In the genomic region with DNA sequence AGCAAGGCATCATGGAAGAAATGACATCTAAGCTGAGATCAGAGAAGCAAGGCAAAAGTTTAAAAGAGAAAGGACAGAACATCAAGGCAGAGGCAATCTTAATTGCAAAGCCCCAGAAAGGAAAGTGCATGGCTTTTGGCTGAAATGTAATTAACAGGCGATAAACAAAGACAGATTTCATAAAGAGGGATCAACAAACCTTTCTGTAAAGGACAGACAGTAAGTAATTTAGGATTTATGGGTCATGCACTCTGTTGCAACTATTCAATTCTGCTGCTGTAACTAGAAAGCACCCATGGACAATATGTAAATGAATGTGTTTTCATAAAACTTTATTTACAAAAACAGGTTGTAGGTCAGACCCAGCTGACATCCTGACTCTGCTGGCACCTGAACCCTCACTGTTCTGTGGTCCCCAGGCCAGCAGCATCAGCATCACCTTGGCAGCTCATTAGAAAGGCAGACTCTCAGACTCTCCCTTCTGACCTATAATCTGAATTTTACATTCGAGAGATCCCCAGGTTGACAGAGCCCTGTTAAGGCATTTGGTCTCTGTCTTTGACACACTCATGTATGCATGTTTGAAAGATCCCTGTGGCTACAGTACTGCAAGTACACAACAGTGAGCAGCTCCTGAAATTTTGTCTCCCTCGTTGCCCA, we compare ENCODE assay signal across 16 cellular contexts.
DNase-seq lines count a peak whose midpoint lies in the region; ATAC-seq and TF ChIP-seq lines count a peak whose summit lies in the region.
"Had no signal": no experiment of that assay in that cellular context is flagged by ENCODE, and none has a peak within 500 bp of the region (broad histone marks: within the 10 kb centered on the region; RNA-seq: fewer than 3 reads in every experiment).

No MANE protein-coding gene starts in this region.

- no peaks in the 10 kb centered on the region for H3K36me3 Mint-ChIP-seq in neural progenitor cell
- H3K36me3 Mint-ChIP-seq: CD14-positive monocyte had no signal

- H3K36me3 ChIP-seq in Panc1 (ENCODE audit: control insufficient read depth, insufficient read depth, low read length) = no peaks in the 10 kb centered on the region
- H3K36me3 ChIP-seq in esophagus squamous epithelium = no peaks in the 10 kb centered on the region
- H3K36me3 ChIP-seq in neural progenitor cell = no peaks in the 10 kb centered on the region
- no peaks in the 10 kb centered on the region for H3K36me3 ChIP-seq in upper lobe of right lung

- no peaks in the 10 kb centered on the region for H3K9me3 ChIP-seq in Panc1 (ENCODE audit: control insufficient read depth, insufficient read depth, low read depth, low read length)
- H3K9me3 ChIP-seq in esophagus squamous epithelium = no peaks in the 10 kb centered on the region
- H3K9me3 ChIP-seq in neural progenitor cell (ENCODE audit: low read depth) = no peaks in the 10 kb centered on the region
- H3K9me3 ChIP-seq in upper lobe of right lung = no peaks in the 10 kb centered on the region

- peak overlapping the region; percentile 8 for H3K27ac Mint-ChIP-seq in neural progenitor cell
- H3K27ac Mint-ChIP-seq: CD14-positive monocyte had no signal

- no peak overlapping the region for H3K4me3 Mint-ChIP-seq in neural progenitor cell
- H3K4me3 Mint-ChIP-seq: CD14-positive monocyte had no signal

- intact Hi-C loops in Panc1 (cut with micrococcal nuclease; ENCODE audit: unreplicated experiment) = no loop called here
- intact Hi-C loops in esophagus squamous epithelium (cut with DNase I) = no loop called here
- intact Hi-C loops in upper lobe of right lung (cut with DNase I) = no loop called here

- no peaks in the 10 kb centered on the region for H3K79me2 ChIP-seq in neural progenitor cell (ENCODE audit: low read depth)

- H3K9ac ChIP-seq in neural progenitor cell = no peak overlapping the region
- H3K9ac ChIP-seq: KMS-11 had no signal

- H3K27me3 ChIP-seq in Panc1 (ENCODE audit: control insufficient read depth, insufficient read depth, low read length) (no peaks in the 10 kb centered on the region; the same call in 1 of the 2 replicates), esophagus squamous epithelium (no peaks in the 10 kb centered on the region), neural progenitor cell (no peaks in the 10 kb centered on the region), upper lobe of right lung (no peaks in the 10 kb centered on the region)

- peaks cover 16% of the 10 kb centered on the region for H3K4me1 Mint-ChIP-seq in neural progenitor cell

- CTCF ChIA-PET in Panc1 (lab: Charles Lee) = no interaction called here

- POLR2A ChIA-PET in Panc1 (lab: Charles Lee) = no interaction called here

- no peak overlapping the region for H3K4me2 ChIP-seq in neural progenitor cell
- H3K4me2 ChIP-seq: KMS-11 had no signal

- H3K4me1 ChIP-seq in Panc1 (ENCODE audit: control insufficient read depth, insufficient read depth, low read length) = no peaks in the 10 kb centered on the region
- peaks cover 0 to 41% (median 14%) of the 10 kb centered on the region in 3 donors for H3K4me1 ChIP-seq in esophagus squamous epithelium
- H3K4me1 ChIP-seq in neural progenitor cell = peaks cover 12% of the 10 kb centered on the region
- no peaks in the 10 kb centered on the region for H3K4me1 ChIP-seq in upper lobe of right lung

- BruUV-seq in Panc1 (replicated peaks; lab: Mats Ljungman, UMichigan) = no TSS peak

- no peaks in the 10 kb centered on the region for H3F3A ChIP-seq in neural progenitor cell (ENCODE audit: low read depth)

- DNase-seq in Panc1 (ENCODE audit: low read depth, low spot score) (no peak), esophagus squamous epithelium (lab: John Stamatoyannopoulos, UW) (no peak), neural progenitor cell (ENCODE audit: low spot score) (no peak), upper lobe of right lung (no peak), HuH-7.5 (ENCODE audit: low spot score) (no peak)
- DNase-seq in activated naive CD4-positive, alpha-beta T cell treated with anti-CD3 and anti-CD28 coated beads, Interleukin-2, amount 50 U/mL, for 16 hours = no peak
- DNase-seq: AML-193, DMS 273 treated with DMSO at 0.1 percent for 48 hours, GOT3, NCI-H1092, NCI-H2081 treated with DMSO at 0.1 percent for 48 hours, NCI-H510A, SHP77 treated with DMSO at 0.1 percent for 48 hours had no signal

- WGBS in esophagus squamous epithelium, 2 donors = 67 to 86% methylated on average over 3 of the region's 3 CpGs

- no peak overlapping the region for H3K27ac ChIP-seq in Panc1 (ENCODE audit: low read length)
- peak overlapping the region; percentile 4 to 81 (median 72) for H3K27ac ChIP-seq in esophagus squamous epithelium
- no peak overlapping the region for H3K27ac ChIP-seq in neural progenitor cell
- H3K27ac ChIP-seq in upper lobe of right lung = peak overlapping the region; percentile 15
- H3K27ac ChIP-seq: KMS-11 had no signal

- peaks cover 8% of the 10 kb centered on the region for H3K27me3 Mint-ChIP-seq in neural progenitor cell (ENCODE audit: insufficient read depth, low read depth)

- in situ Hi-C loops in Panc1 (cut with HindIII; ENCODE audit: low pct_unique_long_range_greater_than_20kb, low sequenced_read_pairs) = no loop called here

- ATAC-seq in Panc1 = peak; percentile 38; the same call in 1 of the 2 replicates
- ATAC-seq in upper lobe of right lung = no peak
- ATAC-seq in GM21619 (IDR thresholded peaks at IDR 0.05; ENCODE audit: unreplicated experiment) = no peak

- no peak for TF ChIP-seq POLR2A in esophagus squamous epithelium (IDR thresholded peaks at IDR 0.05)

- H4K20me1 ChIP-seq in neural progenitor cell (ENCODE audit: low read depth) = no peaks in the 10 kb centered on the region

- TF ChIP-seq CTCF in Panc1 (IDR thresholded peaks at IDR 0.05) (no peak), esophagus squamous epithelium (IDR thresholded peaks at IDR 0.05) (no peak), neural progenitor cell (IDR thresholded peaks at IDR 0.05) (no peak), upper lobe of right lung (IDR thresholded peaks at IDR 0.05) (no peak)

- H3K9me3 Mint-ChIP-seq in neural progenitor cell = no peaks in the 10 kb centered on the region

- no peak overlapping the region for H2AFZ ChIP-seq in neural progenitor cell (replicated peaks)

- H3K4me3 ChIP-seq in Panc1 (ENCODE audit: low read depth in 2 of 2, low read length in 2 of 2) (no peak overlapping the region), esophagus squamous epithelium (no peak overlapping the region), neural progenitor cell (no peak overlapping the region), upper lobe of right lung (no peak overlapping the region)

Comparison
In these comparisons a context has a peak if more than half of its experiments do, and no peak if none do; other contexts are left out.
1. H3K27ac ChIP-seq: peak in esophagus squamous epithelium (4 of 4) and upper lobe of right lung (single experiment); none in Panc1 (single experiment) and neural progenitor cell (single experiment).